ENCODE assay signal across 7 cellular contexts in genomic region chr1:112706505-112707216, GRCh38. TPM values are rescaled to one million over a fixed set of nuclear protein-coding genes. Genes with fewer than 3 reads are reported as not detected.
DNase-seq lines count a peak whose midpoint lies in the region; ATAC-seq and TF ChIP-seq lines count a peak whose summit lies in the region.

RHOC (minus strand) TSS chr1:112707127; CDS start chr1:112703799, 3,328 bp downstream.

- H3K36me3 ChIP-seq in ES-I3 (ENCODE audit: insufficient read depth, low read length) (no peaks in the 10 kb centered on the region; the same call in 1 of the 2 replicates), SK-N-MC (ENCODE audit: insufficient read depth, low read length) (no peaks in the 10 kb centered on the region)

- peak within 1 kb of the TSS; percentile 90 for H3K27ac Mint-ChIP-seq in chondrocyte (ENCODE audit: unreplicated experiment)
- no peak within 1 kb of the TSS for H3K27ac Mint-ChIP-seq in stimulated activated effector memory CD8-positive, alpha-beta T cell treated with anti-CD3 and anti-CD28 coated beads, Interleukin-12 subunit alpha, Interleukin-12 subunit beta, amount 100 ng/mL, for 72 hours

- H3K36me3 Mint-ChIP-seq in chondrocyte (ENCODE audit: low read depth): peaks cover 8% of the 10 kb centered on the region
- H3K36me3 Mint-ChIP-seq in stimulated activated effector memory CD8-positive, alpha-beta T cell treated with anti-CD3 and anti-CD28 coated beads, Interleukin-12 subunit alpha, Interleukin-12 subunit beta, amount 100 ng/mL, for 72 hours: peaks cover 30% of the 10 kb centered on the region

- peak within 1 kb of the TSS; percentile 76 for H3K4me3 ChIP-seq in SK-N-MC

- TF ChIP-seq CTCF in chondrocyte (IDR thresholded peaks at IDR 0.05): no peak

- H3K4me1 ChIP-seq in ES-I3 (ENCODE audit: insufficient read depth, low read length): peaks cover 29% of the 10 kb centered on the region

- peaks cover 51% of the 10 kb centered on the region for H3K4me1 Mint-ChIP-seq in chondrocyte (ENCODE audit: low read depth)
- peaks cover 63% of the 10 kb centered on the region for H3K4me1 Mint-ChIP-seq in stimulated activated effector memory CD8-positive, alpha-beta T cell treated with anti-CD3 and anti-CD28 coated beads, Interleukin-12 subunit alpha, Interleukin-12 subunit beta, amount 100 ng/mL, for 72 hours

- H3K9me3 ChIP-seq in ES-I3 (ENCODE audit: control insufficient read depth, insufficient read depth, low read length) (no peaks in the 10 kb centered on the region), SK-N-MC (ENCODE audit: low read depth, low read length) (no peaks in the 10 kb centered on the region)

- H3K9me3 Mint-ChIP-seq in chondrocyte (ENCODE audit: low read depth): no peaks in the 10 kb centered on the region
- H3K9me3 Mint-ChIP-seq in stimulated activated effector memory CD8-positive, alpha-beta T cell treated with anti-CD3 and anti-CD28 coated beads, Interleukin-12 subunit alpha, Interleukin-12 subunit beta, amount 100 ng/mL, for 72 hours: no peaks in the 10 kb centered on the region

- H3K27me3 Mint-ChIP-seq in chondrocyte (ENCODE audit: low read depth): no peaks in the 10 kb centered on the region

- H3K9ac ChIP-seq in ES-I3 (ENCODE audit: low read depth, low read length) (peak within 1 kb of the TSS; percentile 63; the same call in 1 of the 2 replicates), SK-N-MC (ENCODE audit: insufficient read length) (peak within 1 kb of the TSS; percentile 59)

- H3K4me3 Mint-ChIP-seq in chondrocyte (ENCODE audit: unreplicated experiment): peak within 1 kb of the TSS; percentile 71
- H3K4me3 Mint-ChIP-seq in stimulated activated effector memory CD8-positive, alpha-beta T cell treated with anti-CD3 and anti-CD28 coated beads, Interleukin-12 subunit alpha, Interleukin-12 subunit beta, amount 100 ng/mL, for 72 hours: peak within 1 kb of the TSS; percentile 71

- H3K27ac ChIP-seq in SK-N-MC: peak within 1 kb of the TSS; percentile 75

- ATAC-seq in GM19372 (IDR thresholded peaks at IDR 0.05; ENCODE audit: low read depth, unreplicated experiment): peak; percentile 63
- peak; percentile 74 for ATAC-seq in HG03432 (IDR thresholded peaks at IDR 0.05; ENCODE audit: unreplicated experiment)
- ATAC-seq in stimulated activated effector memory CD8-positive, alpha-beta T cell treated with anti-CD3 and anti-CD28 coated beads, Interleukin-12 subunit alpha, Interleukin-12 subunit beta, amount 100 ng/mL, for 72 hours: peak; percentile 75

- DNase-seq in SK-N-MC (ENCODE audit: low read depth, low spot score) (no peak), chondrocyte (ENCODE audit: low spot score) (no peak), kidney glomerular epithelial cell (lab: John Stamatoyannopoulos, UW) (peak; percentile 70)
- no peak for DNase-seq in stimulated activated effector memory CD8-positive, alpha-beta T cell treated with anti-CD3 and anti-CD28 coated beads, Interleukin-12 subunit alpha, Interleukin-12 subunit beta, amount 100 ng/mL, for 72 hours (ENCODE audit: low spot score in 2 of 2)

RNA-seq across cellular contexts. Expression of gene RHOC, which starts in this region (rescaled TPM):
- 303 to 446 TPM (median 444 TPM) in 3 replicates for total RNA-seq in chondrocyte
